In genomic region chr1:19330449-19331135, GRCh38 we compare ENCODE assay signal across 14 cellular contexts. TPM values are rescaled to one million over a fixed set of nuclear protein-coding genes. Genes with fewer than 3 reads are reported as not detected.
DNase-seq lines count a peak whose midpoint lies in the region; ATAC-seq, FAIRE-seq and TF ChIP-seq lines count a peak whose summit lies in the region.
"Had no signal": no experiment of that assay in that cellular context is flagged by ENCODE, and none has a peak within 500 bp of the region (broad histone marks: within the 10 kb centered on the region; RNA-seq: fewer than 3 reads in every experiment).

No MANE protein-coding gene starts in this region.

- H3K27me3 Mint-ChIP-seq in CD14-positive monocyte (ENCODE audit: low read depth in 3 of 3), result peaks cover 0 to 1% (median 0%) of the 10 kb centered on the region in 3 donors
- no peaks in the 10 kb centered on the region for H3K27me3 Mint-ChIP-seq in central memory CD8-positive, alpha-beta T cell
- H3K27me3 Mint-ChIP-seq in nephron progenitor cell (ENCODE audit: low read depth, poor library complexity), result peaks cover 3% of the 10 kb centered on the region

- TF ChIP-seq CTCF in CD14-positive monocyte (IDR thresholded peaks at IDR 0.05) (no peak), nephron progenitor cell (IDR thresholded peaks at IDR 0.05) (no peak), kidney (IDR thresholded peaks at IDR 0.05; ENCODE audit: borderline replicate concordance, extremely low read depth, insufficient read depth) (no peak)

- no peaks in the 10 kb centered on the region for H3K9me3 ChIP-seq in kidney (ENCODE audit: control insufficient read depth in 1 of 2, low read length in 2 of 2)

- ATAC-seq in central memory CD8-positive, alpha-beta T cell (replicated peaks; ENCODE audit: extremely low read depth, poor library complexity, severe bottlenecking), result no peak
- ATAC-seq in HG02623 (IDR thresholded peaks at IDR 0.05; ENCODE audit: unreplicated experiment), result no peak
- no peak for ATAC-seq in GM18498 (IDR thresholded peaks at IDR 0.05; ENCODE audit: unreplicated experiment)

- peaks cover 5 to 11% of the 10 kb centered on the region in 2 donors for H3K36me3 ChIP-seq in kidney (ENCODE audit: control insufficient read depth in 1 of 2, insufficient read depth in 2 of 2, low read length in 2 of 2)

- H3K9me3 Mint-ChIP-seq in CD14-positive monocyte, result no peaks in the 10 kb centered on the region
- no peaks in the 10 kb centered on the region for H3K9me3 Mint-ChIP-seq in central memory CD8-positive, alpha-beta T cell
- no peaks in the 10 kb centered on the region for H3K9me3 Mint-ChIP-seq in nephron progenitor cell

- H3K4me3 Mint-ChIP-seq in CD14-positive monocyte (no peak overlapping the region), nephron progenitor cell (no peak overlapping the region)
- H3K4me3 Mint-ChIP-seq in central memory CD8-positive, alpha-beta T cell, result peak overlapping the region; percentile 14

- DNase-seq in CD14-positive monocyte (ENCODE audit: low spot score) (no peak), NCI-H2171 treated with DMSO at 0.1 percent for 48 hours (lab: John Stamatoyannopoulos, UW) (peak; percentile 75), nephron progenitor cell (no peak), kidney (no peak)
- DNase-seq in central memory CD8-positive, alpha-beta T cell (ENCODE audit: low spot score in 2 of 2), result no peak
- DNase-seq: C1 segment of cervical spinal cord; DMS 273 treated with DMSO at 0.1 percent for 48 hours; NCI-H187; NCI-H446; NCI-H69; NK-92 treated with Interleukin-12 subunit alpha and Interleukin-12 subunit beta, amount 100 ng/mL, for 24 hours; SHP77 treated with DMSO at 0.1 percent for 48 hours had no signal

- intact Hi-C loops in CD14-positive monocyte (cut with micrococcal nuclease) (no loop called here), kidney (cut with DNase I) (no loop called here)

- H3K4me3 ChIP-seq in kidney (ENCODE audit: low read length in 2 of 2), result no peak overlapping the region

- H3K27ac Mint-ChIP-seq in CD14-positive monocyte, result peak overlapping the region in 4 of 7 donors; percentile 21 to 75 (median 56)
- H3K27ac Mint-ChIP-seq in central memory CD8-positive, alpha-beta T cell (ENCODE audit: low read depth), result no peak overlapping the region
- peak overlapping the region; percentile 77 for H3K27ac Mint-ChIP-seq in nephron progenitor cell

- H3K9ac ChIP-seq in kidney (ENCODE audit: low read length in 2 of 2), result no peak overlapping the region

- no peaks in the 10 kb centered on the region for H3K4me1 ChIP-seq in kidney (ENCODE audit: control insufficient read depth in 1 of 2, insufficient read depth in 1 of 2, low read depth in 1 of 2, low read length in 2 of 2)

- peaks cover 30 to 55% of the 10 kb centered on the region in 2 donors for H3K36me3 Mint-ChIP-seq in CD14-positive monocyte
- peaks cover 35% of the 10 kb centered on the region for H3K36me3 Mint-ChIP-seq in central memory CD8-positive, alpha-beta T cell (ENCODE audit: insufficient read depth)
- peaks cover 8% of the 10 kb centered on the region for H3K36me3 Mint-ChIP-seq in nephron progenitor cell (ENCODE audit: low read depth)

- no peak for FAIRE-seq in kidney (lab: Jason Lieb, UNC)

- no peaks in the 10 kb centered on the region for H3K4me1 Mint-ChIP-seq in CD14-positive monocyte
- H3K4me1 Mint-ChIP-seq in central memory CD8-positive, alpha-beta T cell, result no peaks in the 10 kb centered on the region
- H3K4me1 Mint-ChIP-seq in nephron progenitor cell, result no peaks in the 10 kb centered on the region

- no peak overlapping the region for H3K27ac ChIP-seq in kidney (ENCODE audit: low read depth in 2 of 2, low read length in 2 of 2)

RNA-seq across cellular contexts. Expression of gene SLC66A1, which starts 18.5 kb away (rescaled TPM):
- polyA plus RNA-seq in CD14-positive monocyte (1 to 10 TPM; 9.1 to 9.7 TPM), kidney (ENCODE audit: insufficient read depth, low read depth, low replicate concordance) (14.7 TPM)
- total RNA-seq in kidney, result 12.2 TPM

RNA-seq across cellular contexts. Expression of gene AKR7A2, which starts 18.6 kb away (rescaled TPM):
- polyA plus RNA-seq in CD14-positive monocyte (100 to 1,000 TPM in 1 of 2 donors, 10 to 100 TPM in 1; 89.3 to 117 TPM), kidney (ENCODE audit: insufficient read depth, low read depth, low replicate concordance) (139 TPM)
- total RNA-seq in kidney, result 53.1 TPM

RNA-seq across cellular contexts. Expression of gene AKR7A3, which starts 42.0 kb away (rescaled TPM):
- polyA plus RNA-seq in CD14-positive monocyte, result under 1 TPM in 1 of 2 donors, not detected in 1; 0.15 TPM
- 6.2 TPM for total RNA-seq in kidney
- polyA plus RNA-seq in kidney (ENCODE audit: insufficient read depth, low read depth, low replicate concordance), result 108 TPM

Comparison
In these comparisons a context has a peak if more than half of its experiments do, and no peak if none do; other contexts are left out.
1. RNA of gene AKR7A3, which starts 42.0 kb away (polyA plus RNA-seq): 108 TPM in kidney (single experiment); 0.15 TPM in CD14-positive monocyte; every median in the first group is over 10 times any median in the second.